ENCODE assay signal across 1 cellular context in genomic region chr5:87413116-87413645, GRCh38.
A peak's percentile ranks its signal among the peaks of the same experiment; 100 is the strongest.
TF ChIP-seq lines count a peak whose summit lies in the region.

No MANE protein-coding gene starts in this region.

TF ChIP-seq in HepG2, 621 proteins besides CTCF, POLR2A, EP300 and RAD21 (continued from another document):
- TF ChIP-seq, protein P1, sequence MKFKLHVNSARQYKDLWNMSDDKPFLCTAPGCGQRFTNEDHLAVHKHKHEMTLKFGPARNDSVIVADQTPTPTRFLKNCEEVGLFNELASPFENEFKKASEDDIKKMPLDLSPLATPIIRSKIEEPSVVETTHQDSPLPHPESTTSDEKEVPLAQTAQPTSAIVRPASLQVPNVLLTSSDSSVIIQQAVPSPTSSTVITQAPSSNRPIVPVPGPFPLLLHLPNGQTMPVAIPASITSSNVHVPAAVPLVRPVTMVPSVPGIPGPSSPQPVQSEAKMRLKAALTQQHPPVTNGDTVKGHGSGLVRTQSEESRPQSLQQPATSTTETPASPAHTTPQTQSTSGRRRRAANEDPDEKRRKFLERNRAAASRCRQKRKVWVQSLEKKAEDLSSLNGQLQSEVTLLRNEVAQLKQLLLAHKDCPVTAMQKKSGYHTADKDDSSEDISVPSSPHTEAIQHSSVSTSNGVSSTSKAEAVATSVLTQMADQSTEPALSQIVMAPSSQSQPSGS (CRISPR knock-in tag; IDR thresholded peaks at IDR 0.05) = peak; percentile 1; the same call in 1 of the 2 replicates
- TF ChIP-seq ZSCAN12 (CRISPR knock-in tag; IDR thresholded peaks at IDR 0.05) = 0 out of 2 replicates have a peak, but pooled peaks have one; percentile 55
- 0 out of 2 replicates have a peak, but pooled peaks have one; percentile 9 for TF ChIP-seq MEIS2 (CRISPR knock-in tag; IDR thresholded peaks at IDR 0.05)
- TF ChIP-seq MAZ (IDR thresholded peaks at IDR 0.05; ENCODE audit: borderline replicate concordance, low read depth, low read length) = no peak
- no peak for TF ChIP-seq MAZ (CRISPR knock-in tag; IDR thresholded peaks at IDR 0.05; ENCODE audit: low read depth)
- TF ChIP-seq, protein P2, sequence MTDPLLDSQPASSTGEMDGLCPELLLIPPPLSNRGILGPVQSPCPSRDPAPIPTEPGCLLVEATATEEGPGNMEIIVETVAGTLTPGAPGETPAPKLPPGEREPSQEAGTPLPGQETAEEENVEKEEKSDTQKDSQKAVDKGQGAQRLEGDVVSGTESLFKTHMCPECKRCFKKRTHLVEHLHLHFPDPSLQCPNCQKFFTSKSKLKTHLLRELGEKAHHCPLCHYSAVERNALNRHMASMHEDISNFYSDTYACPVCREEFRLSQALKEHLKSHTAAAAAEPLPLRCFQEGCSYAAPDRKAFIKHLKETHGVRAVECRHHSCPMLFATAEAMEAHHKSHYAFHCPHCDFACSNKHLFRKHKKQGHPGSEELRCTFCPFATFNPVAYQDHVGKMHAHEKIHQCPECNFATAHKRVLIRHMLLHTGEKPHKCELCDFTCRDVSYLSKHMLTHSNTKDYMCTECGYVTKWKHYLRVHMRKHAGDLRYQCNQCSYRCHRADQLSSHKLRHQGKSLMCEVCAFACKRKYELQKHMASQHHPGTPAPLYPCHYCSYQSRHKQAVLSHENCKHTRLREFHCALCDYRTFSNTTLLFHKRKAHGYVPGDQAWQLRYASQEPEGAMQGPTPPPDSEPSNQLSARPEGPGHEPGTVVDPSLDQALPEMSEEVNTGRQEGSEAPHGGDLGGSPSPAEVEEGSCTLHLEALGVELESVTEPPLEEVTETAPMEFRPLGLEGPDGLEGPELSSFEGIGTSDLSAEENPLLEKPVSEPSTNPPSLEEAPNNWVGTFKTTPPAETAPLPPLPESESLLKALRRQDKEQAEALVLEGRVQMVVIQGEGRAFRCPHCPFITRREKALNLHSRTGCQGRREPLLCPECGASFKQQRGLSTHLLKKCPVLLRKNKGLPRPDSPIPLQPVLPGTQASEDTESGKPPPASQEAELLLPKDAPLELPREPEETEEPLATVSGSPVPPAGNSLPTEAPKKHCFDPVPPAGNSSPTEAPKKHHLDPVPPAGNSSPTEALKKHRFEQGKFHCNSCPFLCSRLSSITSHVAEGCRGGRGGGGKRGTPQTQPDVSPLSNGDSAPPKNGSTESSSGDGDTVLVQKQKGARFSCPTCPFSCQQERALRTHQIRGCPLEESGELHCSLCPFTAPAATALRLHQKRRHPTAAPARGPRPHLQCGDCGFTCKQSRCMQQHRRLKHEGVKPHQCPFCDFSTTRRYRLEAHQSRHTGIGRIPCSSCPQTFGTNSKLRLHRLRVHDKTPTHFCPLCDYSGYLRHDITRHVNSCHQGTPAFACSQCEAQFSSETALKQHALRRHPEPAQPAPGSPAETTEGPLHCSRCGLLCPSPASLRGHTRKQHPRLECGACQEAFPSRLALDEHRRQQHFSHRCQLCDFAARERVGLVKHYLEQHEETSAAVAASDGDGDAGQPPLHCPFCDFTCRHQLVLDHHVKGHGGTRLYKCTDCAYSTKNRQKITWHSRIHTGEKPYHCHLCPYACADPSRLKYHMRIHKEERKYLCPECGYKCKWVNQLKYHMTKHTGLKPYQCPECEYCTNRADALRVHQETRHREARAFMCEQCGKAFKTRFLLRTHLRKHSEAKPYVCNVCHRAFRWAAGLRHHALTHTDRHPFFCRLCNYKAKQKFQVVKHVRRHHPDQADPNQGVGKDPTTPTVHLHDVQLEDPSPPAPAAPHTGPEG (CRISPR knock-in tag; IDR thresholded peaks at IDR 0.05) = 0 out of 2 replicates have a peak, but pooled peaks have one; percentile 15
- no peak for TF ChIP-seq BRCA1 (CRISPR knock-in tag; IDR thresholded peaks at IDR 0.05)
- TF ChIP-seq, protein P3, sequence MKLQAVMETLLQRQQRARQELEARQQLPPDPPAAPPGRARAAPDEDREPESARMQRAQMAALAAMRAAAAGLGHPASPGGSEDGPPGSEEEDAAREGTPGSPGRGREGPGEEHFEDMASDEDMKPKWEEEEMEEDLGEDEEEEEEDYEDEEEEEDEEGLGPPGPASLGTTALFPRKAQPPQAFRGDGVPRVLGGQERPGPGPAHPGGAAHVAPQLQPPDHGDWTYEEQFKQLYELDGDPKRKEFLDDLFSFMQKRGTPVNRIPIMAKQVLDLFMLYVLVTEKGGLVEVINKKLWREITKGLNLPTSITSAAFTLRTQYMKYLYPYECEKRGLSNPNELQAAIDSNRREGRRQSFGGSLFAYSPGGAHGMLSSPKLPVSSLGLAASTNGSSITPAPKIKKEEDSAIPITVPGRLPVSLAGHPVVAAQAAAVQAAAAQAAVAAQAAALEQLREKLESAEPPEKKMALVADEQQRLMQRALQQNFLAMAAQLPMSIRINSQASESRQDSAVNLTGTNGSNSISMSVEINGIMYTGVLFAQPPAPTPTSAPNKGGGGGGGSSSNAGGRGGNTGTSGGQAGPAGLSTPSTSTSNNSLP (IDR thresholded peaks at IDR 0.05; ENCODE audit: low read depth, low read length) = 0 out of 2 replicates have a peak, but pooled peaks have one; percentile 2
- TF ChIP-seq ZBTB14 (CRISPR knock-in tag; IDR thresholded peaks at IDR 0.05) = no peak
- TF ChIP-seq RFX5 (IDR thresholded peaks at IDR 0.05; ENCODE audit: low read depth, low read length) = no peak
- no peak for TF ChIP-seq E2F5 (CRISPR knock-in tag; conservative IDR thresholded peaks at IDR 0.05)
- TF ChIP-seq SNAPC4 (CRISPR knock-in tag; IDR thresholded peaks at IDR 0.05) = 0 out of 2 replicates have a peak, but pooled peaks have one; percentile 12
- TF ChIP-seq TFDP2 (CRISPR knock-in tag; IDR thresholded peaks at IDR 0.05) = no peak
- TF ChIP-seq, protein P4, sequence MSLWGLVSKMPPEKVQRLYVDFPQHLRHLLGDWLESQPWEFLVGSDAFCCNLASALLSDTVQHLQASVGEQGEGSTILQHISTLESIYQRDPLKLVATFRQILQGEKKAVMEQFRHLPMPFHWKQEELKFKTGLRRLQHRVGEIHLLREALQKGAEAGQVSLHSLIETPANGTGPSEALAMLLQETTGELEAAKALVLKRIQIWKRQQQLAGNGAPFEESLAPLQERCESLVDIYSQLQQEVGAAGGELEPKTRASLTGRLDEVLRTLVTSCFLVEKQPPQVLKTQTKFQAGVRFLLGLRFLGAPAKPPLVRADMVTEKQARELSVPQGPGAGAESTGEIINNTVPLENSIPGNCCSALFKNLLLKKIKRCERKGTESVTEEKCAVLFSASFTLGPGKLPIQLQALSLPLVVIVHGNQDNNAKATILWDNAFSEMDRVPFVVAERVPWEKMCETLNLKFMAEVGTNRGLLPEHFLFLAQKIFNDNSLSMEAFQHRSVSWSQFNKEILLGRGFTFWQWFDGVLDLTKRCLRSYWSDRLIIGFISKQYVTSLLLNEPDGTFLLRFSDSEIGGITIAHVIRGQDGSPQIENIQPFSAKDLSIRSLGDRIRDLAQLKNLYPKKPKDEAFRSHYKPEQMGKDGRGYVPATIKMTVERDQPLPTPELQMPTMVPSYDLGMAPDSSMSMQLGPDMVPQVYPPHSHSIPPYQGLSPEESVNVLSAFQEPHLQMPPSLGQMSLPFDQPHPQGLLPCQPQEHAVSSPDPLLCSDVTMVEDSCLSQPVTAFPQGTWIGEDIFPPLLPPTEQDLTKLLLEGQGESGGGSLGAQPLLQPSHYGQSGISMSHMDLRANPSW (CRISPR knock-in tag; IDR thresholded peaks at IDR 0.05; ENCODE audit: borderline replicate concordance) = 0 out of 2 replicates have a peak, but pooled peaks have one; percentile 24
- TF ChIP-seq TBP (CRISPR knock-in tag; IDR thresholded peaks at IDR 0.05) = 0 out of 2 replicates have a peak, but pooled peaks have one; percentile 6
- TF ChIP-seq, protein P5, sequence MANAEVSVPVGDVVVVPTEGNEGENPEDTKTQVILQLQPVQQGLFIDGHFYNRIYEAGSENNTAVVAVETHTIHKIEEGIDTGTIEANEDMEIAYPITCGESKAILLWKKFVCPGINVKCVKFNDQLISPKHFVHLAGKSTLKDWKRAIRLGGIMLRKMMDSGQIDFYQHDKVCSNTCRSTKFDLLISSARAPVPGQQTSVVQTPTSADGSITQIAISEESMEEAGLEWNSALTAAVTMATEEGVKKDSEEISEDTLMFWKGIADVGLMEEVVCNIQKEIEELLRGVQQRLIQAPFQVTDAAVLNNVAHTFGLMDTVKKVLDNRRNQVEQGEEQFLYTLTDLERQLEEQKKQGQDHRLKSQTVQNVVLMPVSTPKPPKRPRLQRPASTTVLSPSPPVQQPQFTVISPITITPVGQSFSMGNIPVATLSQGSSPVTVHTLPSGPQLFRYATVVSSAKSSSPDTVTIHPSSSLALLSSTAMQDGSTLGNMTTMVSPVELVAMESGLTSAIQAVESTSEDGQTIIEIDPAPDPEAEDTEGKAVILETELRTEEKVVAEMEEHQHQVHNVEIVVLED (CRISPR knock-in tag; IDR thresholded peaks at IDR 0.05; ENCODE audit: borderline replicate concordance) = peak; percentile 17; the same call in 1 of the 2 replicates
- 0 out of 2 replicates have a peak, but pooled peaks have one; percentile 7 for TF ChIP-seq ZFP90 (CRISPR knock-in tag; IDR thresholded peaks at IDR 0.05; ENCODE audit: borderline replicate concordance)
- peak; percentile 91; the same call in 1 of the 2 replicates for TF ChIP-seq ZNF329 (CRISPR knock-in tag; IDR thresholded peaks at IDR 0.05; ENCODE audit: low read depth)
